In the genomic region with DNA sequence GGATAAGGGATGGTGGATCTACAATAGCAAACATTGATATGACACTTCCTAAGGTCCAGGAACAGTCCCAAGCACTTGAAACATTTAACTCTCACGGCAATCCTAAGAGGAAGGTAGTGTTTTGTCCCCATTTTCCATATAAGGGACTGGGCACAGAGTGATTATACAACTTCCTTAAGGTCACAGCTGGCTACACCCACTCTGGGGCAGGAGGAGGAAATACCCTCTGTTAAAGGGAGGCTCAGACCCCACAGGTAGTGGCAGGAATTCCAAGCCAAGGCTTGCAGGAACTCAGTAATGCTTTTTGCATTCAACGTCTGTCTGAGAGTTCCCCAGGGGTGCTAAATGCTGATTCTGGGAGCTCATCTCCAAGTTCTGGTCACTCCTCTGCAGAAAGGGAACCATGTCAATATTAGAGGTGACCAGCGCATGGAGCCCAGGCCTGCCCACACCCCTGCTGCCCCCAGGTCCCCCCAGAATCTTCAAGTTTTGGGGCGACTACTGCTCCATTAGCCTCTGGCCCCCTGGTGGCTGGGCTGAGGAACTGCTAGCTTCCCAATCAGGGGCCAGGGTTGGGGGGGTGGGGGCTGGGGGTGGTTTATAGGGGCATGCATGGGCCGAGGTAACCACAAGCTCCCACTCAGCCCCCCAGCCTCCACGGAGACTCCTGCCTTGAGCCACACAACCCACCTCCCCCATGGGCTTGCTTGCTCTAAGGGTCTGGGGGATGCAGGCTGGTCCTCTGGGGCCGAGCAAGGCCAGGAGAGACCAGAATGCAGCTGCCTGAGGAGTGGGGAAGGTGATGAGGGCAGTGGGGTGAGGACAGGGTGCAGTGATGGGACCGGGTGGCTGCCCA, we compare ENCODE assay signal across 9 cellular contexts. TPM values are rescaled to one million over a fixed set of nuclear protein-coding genes. Genes with fewer than 3 reads are reported as not detected.
DNase-seq lines count a peak whose midpoint lies in the region; ATAC-seq and TF ChIP-seq lines count a peak whose summit lies in the region.
"Had no signal": no experiment of that assay in that cellular context is flagged by ENCODE, and none has a peak within 500 bp of the region (broad histone marks: within the 10 kb centered on the region; RNA-seq: fewer than 3 reads in every experiment).

No MANE protein-coding gene starts in this region.

- no peak overlapping the region for H3K27ac ChIP-seq in brain microvascular endothelial cell

- peak; percentile 96 for TF ChIP-seq CTCF in Calu3 (IDR thresholded peaks at IDR 0.05; ENCODE audit: unreplicated experiment)
- peak; percentile 76 for TF ChIP-seq CTCF in brain microvascular endothelial cell (IDR thresholded peaks at IDR 0.05; ENCODE audit: low read depth, low read length, missing control alignments)
- peak; percentile 67 for TF ChIP-seq CTCF in mucosa of descending colon (IDR thresholded peaks at IDR 0.05)

- intact Hi-C loops in Calu3 (cut with micrococcal nuclease; ENCODE audit: unreplicated experiment) = no loop called here
- intact Hi-C loops in mucosa of descending colon (cut with DNase I, micrococcal nuclease) = no loop called here

- in situ Hi-C loops in brain microvascular endothelial cell (cut with HindIII; ENCODE audit: low pct_ligation_motif_present, low sequenced_read_pairs) = no loop called here

- H3K27me3 ChIP-seq in brain microvascular endothelial cell (replicated peaks) = no peaks in the 10 kb centered on the region

- CTCF ChIA-PET in Calu3 (lab: Charles Lee) = interaction anchor here (0.6 to 1.7 kb wide), 9 partner anchors 9 to 129 kb away, joined by 3 to 8 read pairs (median 4); a partner anchor contains a TSS

- peaks cover 14% of the 10 kb centered on the region for H3K36me3 Mint-ChIP-seq in Calu3 (ENCODE audit: insufficient read depth, unreplicated experiment)

- ATAC-seq in HG02938 (IDR thresholded peaks at IDR 0.05; ENCODE audit: unreplicated experiment) (peak; percentile 49), mucosa of descending colon (peak; percentile 58), GM21619 (IDR thresholded peaks at IDR 0.05; ENCODE audit: unreplicated experiment) (no peak), HG03521 (IDR thresholded peaks at IDR 0.05; ENCODE audit: unreplicated experiment) (no peak)

- no TSS peak for BruUV-seq in Calu3 (replicated peaks; lab: Mats Ljungman, UMichigan)

- no peaks in the 10 kb centered on the region for H3K4me1 Mint-ChIP-seq in Calu3 (ENCODE audit: low read depth, unreplicated experiment)

- no peak overlapping the region for H3K4me3 ChIP-seq in brain microvascular endothelial cell (ENCODE audit: low read depth, low read length)
- no peak overlapping the region for H3K4me3 ChIP-seq in mucosa of descending colon

- H3K27ac Mint-ChIP-seq in Calu3 (ENCODE audit: unreplicated experiment) = no peak overlapping the region

- no peak overlapping the region for H3K4me3 Mint-ChIP-seq in Calu3 (ENCODE audit: low read depth, unreplicated experiment)

- no peaks in the 10 kb centered on the region for H3K9me3 Mint-ChIP-seq in Calu3 (ENCODE audit: low read depth, unreplicated experiment)

- no peaks in the 10 kb centered on the region for H3K27me3 Mint-ChIP-seq in Calu3 (ENCODE audit: unreplicated experiment)

- H3K9me3 ChIP-seq in mucosa of descending colon = no peaks in the 10 kb centered on the region

- H3K4me1 ChIP-seq in mucosa of descending colon (ENCODE audit: low read depth) = no peaks in the 10 kb centered on the region

- H3K36me3 ChIP-seq in brain microvascular endothelial cell (replicated peaks) (no peaks in the 10 kb centered on the region), mucosa of descending colon (ENCODE audit: low read depth) (no peaks in the 10 kb centered on the region)

- DNase-seq in Calu3 (peak; percentile 30), brain microvascular endothelial cell (no peak), mucosa of descending colon (no peak), COLO668 (lab: John Stamatoyannopoulos, UW; ENCODE audit: unreplicated experiment) (no peak), HCEC 1CT (no peak)

RNA-seq across cellular contexts. Expression of a gene that starts 11.1 kb away (rescaled TPM):
- total RNA-seq in Calu3 (2022) (65.9 and 76.5 TPM in 2 replicates), mucosa of descending colon (10 to 100 TPM in 2 of 3 donors, 1 to 10 TPM in 1; 7.6 to 53.0 (median 12.6) TPM)

RNA-seq across cellular contexts. Expression of a gene that starts 11.8 kb away (rescaled TPM):
- total RNA-seq in Calu3 (2022) = 0.80 and 0.83 TPM in 2 replicates
- under 1 TPM in 1 of 3 donors, not detected in 2; 0.19 TPM for total RNA-seq in mucosa of descending colon
- total RNA-seq: glomerular endothelial cell had no signal

RNA-seq across cellular contexts. Expression of a gene that starts 16.4 kb away (rescaled TPM):
- 5.2 and 5.9 TPM in 2 replicates for total RNA-seq in Calu3 (2022)
- total RNA-seq in mucosa of descending colon = 1 to 10 TPM in 2 of 3 donors, under 1 TPM in 1; 0.69 to 2.7 (median 2.7) TPM

RNA-seq across cellular contexts. Expression of a gene that starts 16.7 kb away (rescaled TPM):
- total RNA-seq in Calu3 (2022) (139 and 141 TPM in 2 replicates), mucosa of descending colon (10 to 100 TPM; 19.4 to 25.9 (median 20.5) TPM)

RNA-seq across cellular contexts. Expression of a gene that starts 37.4 kb away (rescaled TPM):
- total RNA-seq in Calu3 (2022) (29.3 and 32.5 TPM in 2 replicates), mucosa of descending colon (10 to 100 TPM; 34.6 to 42.0 (median 39.6) TPM)

Comparison
In these comparisons a context has a peak if more than half of its experiments do, and no peak if none do; other contexts are left out.
1. ATAC-seq: peak in HG02938 (single experiment) and mucosa of descending colon (single experiment); none in GM21619 (single experiment) and HG03521 (single experiment).
2. Peak in every context shown above with its lines, with median percentiles within 50 percentile points of each other: CTCF ChIP-seq.